Comparison of ENCODE assay signal across 9 cellular contexts in the genomic region with DNA sequence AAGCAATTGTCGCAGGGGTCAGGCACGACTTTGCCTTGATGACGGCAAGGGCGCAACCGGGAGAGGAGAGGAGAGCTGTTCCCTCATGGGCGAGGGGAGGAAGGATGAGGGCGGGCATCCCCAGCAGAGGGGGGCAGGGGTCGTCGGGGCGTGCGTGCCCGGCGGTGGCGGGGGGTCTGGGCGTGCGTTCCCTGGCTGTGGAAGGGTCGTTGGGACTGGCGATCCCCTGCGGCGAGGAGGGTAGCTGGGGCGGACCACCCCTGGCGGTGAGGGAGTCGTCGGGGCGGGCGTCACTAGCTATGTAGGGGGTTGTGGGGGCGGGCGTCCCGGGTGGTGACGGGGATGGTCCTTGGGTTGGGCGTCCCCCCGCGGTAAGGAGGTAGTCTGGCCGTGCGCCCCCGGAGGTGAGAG. TPM values are rescaled to one million over a fixed set of nuclear protein-coding genes. Genes with fewer than 3 reads are reported as not detected.
DNase-seq lines count a peak whose midpoint lies in the region; ATAC-seq and TF ChIP-seq lines count a peak whose summit lies in the region.
"Had no signal": no experiment of that assay in that cellular context is flagged by ENCODE, and none has a peak within 500 bp of the region (broad histone marks: within the 10 kb centered on the region; RNA-seq: fewer than 3 reads in every experiment).

No MANE protein-coding gene starts in this region.

- H3K36me3 ChIP-seq in H7 (replicated peaks; ENCODE audit: control insufficient read depth, insufficient read depth, low read length) (no peaks in the 10 kb centered on the region), adipocyte (ENCODE audit: control insufficient read depth, insufficient read depth, low read length, severe bottlenecking) (peaks cover 11% of the 10 kb centered on the region)

- no peaks in the 10 kb centered on the region for H3K9me3 ChIP-seq in adipocyte (ENCODE audit: control insufficient read depth, low read length)

- peaks cover 18 to 54% (median 49%) of the 10 kb centered on the region in 4 donors for H3K4me1 Mint-ChIP-seq in naive thymus-derived CD8-positive, alpha-beta T cell

- H3K9me3 Mint-ChIP-seq in naive thymus-derived CD8-positive, alpha-beta T cell, result no peaks in the 10 kb centered on the region

- peaks cover 30 to 81% (median 64%) of the 10 kb centered on the region in 5 donors for H3K27me3 Mint-ChIP-seq in naive thymus-derived CD8-positive, alpha-beta T cell

- POLR2A ChIA-PET in naive thymus-derived CD8-positive, alpha-beta T cell (lab: Charles Lee), result interaction anchor here (0.5 kb wide), 1 partner anchor 166 kb away, joined by 5 read pairs; no protein-coding TSS in a partner anchor

- peak overlapping the region; percentile 64 to 95 (median 83) for H3K4me3 Mint-ChIP-seq in naive thymus-derived CD8-positive, alpha-beta T cell

- peaks cover 17% of the 10 kb centered on the region for H3K4me1 ChIP-seq in adipocyte (ENCODE audit: control insufficient read depth, insufficient read depth, low read length)

- H3K4me3 ChIP-seq in AG09309 (ENCODE audit: control insufficient read depth, low read depth, low read length), result peak overlapping the region; percentile 60
- H3K4me3 ChIP-seq in H7 (ENCODE audit: insufficient read depth, low read depth, low read length), result peak overlapping the region; percentile 38; the same call in 1 of the 2 replicates
- H3K4me3 ChIP-seq in adipocyte (ENCODE audit: low read length), result peak overlapping the region; percentile 78

- TF ChIP-seq CTCF in AG09309 (IDR thresholded peaks at IDR 0.05; ENCODE audit: control insufficient read depth, insufficient read depth, low read depth, low read length, missing control alignments), result no peak

- H3K9ac ChIP-seq in adipocyte (ENCODE audit: low read length), result peak overlapping the region; percentile 81

- H3K36me3 Mint-ChIP-seq in naive thymus-derived CD8-positive, alpha-beta T cell, result peaks cover 0 to 4% (median 0%) of the 10 kb centered on the region in 3 donors

- no peak for ATAC-seq in naive thymus-derived CD8-positive, alpha-beta T cell
- no peak for ATAC-seq in GM21717 (IDR thresholded peaks at IDR 0.05; ENCODE audit: unreplicated experiment)
- ATAC-seq in GM19452 (IDR thresholded peaks at IDR 0.05; ENCODE audit: unreplicated experiment), result no peak

- DNase-seq in AG09309 (ENCODE audit: low read depth) (no peak), H7 (peak; percentile 75), adipocyte (ENCODE audit: low read depth) (no peak), kidney tubule cell (ENCODE audit: low spot score) (no peak)
- no peak for DNase-seq in naive thymus-derived CD8-positive, alpha-beta T cell
- DNase-seq in activated CD4-positive, CD25-positive, alpha-beta regulatory T cell (lab: John Stamatoyannopoulos, UW), result no peak
- DNase-seq: DMS 273 treated with DMSO at 0.1 percent for 48 hours had no signal

- H3K27me3 ChIP-seq in H7 (ENCODE audit: control insufficient read depth, insufficient read depth, low read length), result peaks cover 93% of the 10 kb centered on the region
- H3K27me3 ChIP-seq in adipocyte (replicated peaks; ENCODE audit: control insufficient read depth, insufficient read depth, low read length), result no peaks in the 10 kb centered on the region

- H3K27ac Mint-ChIP-seq in naive thymus-derived CD8-positive, alpha-beta T cell, result peak overlapping the region in 3 of 10 donors; percentile 7 to 82 (median 73)

RNA-seq across cellular contexts. Expression of a gene that starts 1.7 kb away (rescaled TPM):
- not detected in 2 replicates for total RNA-seq in H7 (2014; rRNA removed; shearing (Covaris generic))
- total RNA-seq in naive thymus-derived CD8-positive, alpha-beta T cell, result not detected
- not detected for polyA plus RNA-seq in naive thymus-derived CD8-positive, alpha-beta T cell

RNA-seq across cellular contexts. Expression of a gene that starts 42.3 kb away (rescaled TPM):
- 92.6 and 95.8 TPM in 2 replicates for total RNA-seq in H7 (2014; rRNA removed; shearing (Covaris generic))
- 100 to 1,000 TPM; 109 to 112 TPM for total RNA-seq in naive thymus-derived CD8-positive, alpha-beta T cell
- 10 to 100 TPM in 1 of 3 donors, 1 to 10 TPM in 2; 7.5 to 28.4 (median 9.5) TPM for polyA plus RNA-seq in naive thymus-derived CD8-positive, alpha-beta T cell
